ENCODE assay signal across 23 cellular contexts in the genomic region with DNA sequence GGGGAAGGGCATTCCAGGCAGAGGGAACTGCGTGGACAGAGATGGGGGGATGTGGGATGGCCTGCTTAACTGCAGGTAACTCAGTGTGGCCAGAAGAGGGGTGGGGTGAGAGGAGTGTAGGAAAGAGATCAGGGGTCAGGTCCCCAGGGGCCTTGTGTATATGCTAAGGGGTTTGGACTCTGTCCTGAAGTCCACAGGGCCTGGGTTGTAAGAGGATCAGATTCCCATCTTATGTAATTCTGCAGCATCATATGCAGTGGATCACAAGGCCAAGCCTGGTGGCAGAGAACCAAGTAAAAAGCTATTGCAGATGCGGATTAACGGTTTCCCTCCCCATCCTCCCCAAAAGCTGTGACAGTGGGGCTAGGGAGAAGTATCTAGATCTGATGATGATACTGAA. TPM values are rescaled to one million over a fixed set of nuclear protein-coding genes. Genes with fewer than 3 reads are reported as not detected.
A peak's percentile ranks its signal among the peaks of the same experiment; 100 is the strongest.
DNase-seq lines count a peak whose midpoint lies in the region; ATAC-seq and TF ChIP-seq lines count a peak whose summit lies in the region.
"Had no signal": no experiment of that assay in that cellular context is flagged by ENCODE, and none has a peak within 500 bp of the region (broad histone marks: within the 10 kb centered on the region; RNA-seq: fewer than 3 reads in every experiment).

No MANE protein-coding gene starts in this region.

- no peak for TF ChIP-seq CTCF in natural killer cell (IDR thresholded peaks at IDR 0.05)
- TF ChIP-seq CTCF in nephron progenitor cell (IDR thresholded peaks at IDR 0.05): no peak

- peak; percentile 8 for DNase-seq in natural killer cell treated with Interleukin-12 subunit alpha and Interleukin-12 subunit beta and Interleukin-15 and Interleukin-18, amount 100 ng/mL, for 72 hours (ENCODE audit: low spot score)
- no peak for DNase-seq in natural killer cell
- DNase-seq in fibroblast of gingiva (ENCODE audit: low read depth): peak; percentile 57
- DNase-seq in nephron progenitor cell: peak; percentile 10
- DNase-seq in hepatic stellate cell (ENCODE audit: low spot score): no peak
- DNase-seq in DMS153 treated with DMSO at 0.1 percent for 48 hours (lab: John Stamatoyannopoulos, UW; ENCODE audit: unreplicated experiment): no peak
- DNase-seq: 8988T, AML-193, DMS53, GDM1, H9, IMR-90, MV-4-11, NCI-H1105 treated with DMSO at 0.1 percent for 48 hours, NCI-H1694, NCI-H2081 treated with DMSO at 0.1 percent for 48 hours, NCI-H2171 treated with DMSO at 0.1 percent for 48 hours, NCI-H524 treated with DMSO at 0.1 percent for 48 hours, NCI-H82, OCI-M1 had no signal

- no peaks in the 10 kb centered on the region for H3K9me3 Mint-ChIP-seq in natural killer cell treated with Interleukin-12 subunit alpha and Interleukin-12 subunit beta and Interleukin-15 and Interleukin-18, amount 100 ng/mL, for 72 hours
- H3K9me3 Mint-ChIP-seq in natural killer cell: no peaks in the 10 kb centered on the region
- no peaks in the 10 kb centered on the region for H3K9me3 Mint-ChIP-seq in nephron progenitor cell
- H3K9me3 Mint-ChIP-seq: H9 had no signal

- peaks cover 3 to 6% of the 10 kb centered on the region in 2 donors for H3K4me1 Mint-ChIP-seq in natural killer cell treated with Interleukin-12 subunit alpha and Interleukin-12 subunit beta and Interleukin-15 and Interleukin-18, amount 100 ng/mL, for 72 hours (ENCODE audit: low read depth in 2 of 2)
- H3K4me1 Mint-ChIP-seq in natural killer cell: no peaks in the 10 kb centered on the region
- H3K4me1 Mint-ChIP-seq in nephron progenitor cell: peaks cover 8% of the 10 kb centered on the region

- no peaks in the 10 kb centered on the region for H3K36me3 Mint-ChIP-seq in natural killer cell treated with Interleukin-12 subunit alpha and Interleukin-12 subunit beta and Interleukin-15 and Interleukin-18, amount 100 ng/mL, for 72 hours
- H3K36me3 Mint-ChIP-seq in natural killer cell (no peaks in the 10 kb centered on the region), nephron progenitor cell (ENCODE audit: low read depth) (peaks cover 22% of the 10 kb centered on the region)

- no peak for ATAC-seq in natural killer cell treated with Interleukin-12 subunit alpha and Interleukin-12 subunit beta and Interleukin-15 and Interleukin-18, amount 100 ng/mL, for 72 hours
- ATAC-seq in natural killer cell (no peak), GM18868 (IDR thresholded peaks at IDR 0.05; ENCODE audit: unreplicated experiment) (no peak), GM19035 (IDR thresholded peaks at IDR 0.05; ENCODE audit: unreplicated experiment) (no peak)
- ATAC-seq: Right ventricle myocardium inferior had no signal

- H3K4me3 Mint-ChIP-seq in natural killer cell treated with Interleukin-12 subunit alpha and Interleukin-12 subunit beta and Interleukin-15 and Interleukin-18, amount 100 ng/mL, for 72 hours: no peak overlapping the region
- H3K4me3 Mint-ChIP-seq in natural killer cell: no peak overlapping the region
- no peak overlapping the region for H3K4me3 Mint-ChIP-seq in nephron progenitor cell
- H3K4me3 Mint-ChIP-seq: H9 had no signal

- H3K27me3 Mint-ChIP-seq in natural killer cell treated with Interleukin-12 subunit alpha and Interleukin-12 subunit beta and Interleukin-15 and Interleukin-18, amount 100 ng/mL, for 72 hours: no peaks in the 10 kb centered on the region
- H3K27me3 Mint-ChIP-seq in natural killer cell (ENCODE audit: low read depth in 2 of 2) (no peaks in the 10 kb centered on the region), nephron progenitor cell (ENCODE audit: low read depth, poor library complexity) (no peaks in the 10 kb centered on the region)

- no peak overlapping the region for H3K27ac Mint-ChIP-seq in natural killer cell treated with Interleukin-12 subunit alpha and Interleukin-12 subunit beta and Interleukin-15 and Interleukin-18, amount 100 ng/mL, for 72 hours
- no peak overlapping the region for H3K27ac Mint-ChIP-seq in natural killer cell
- H3K27ac Mint-ChIP-seq in nephron progenitor cell: peak overlapping the region; percentile 11
- H3K27ac Mint-ChIP-seq: H9 had no signal

- intact Hi-C loops in natural killer cell (cut with micrococcal nuclease): no loop called here

RNA-seq across cellular contexts. Expression of gene TCTN1, which starts 8.7 kb away (rescaled TPM):
- 1 to 10 TPM; 5.0 to 8.9 TPM for total RNA-seq in natural killer cell treated with Interleukin-12 subunit alpha and Interleukin-12 subunit beta and Interleukin-15 and Interleukin-18, amount 100 ng/mL, for 72 hours
- total RNA-seq in natural killer cell: 1 to 10 TPM; 4.3 to 6.6 (median 5.2) TPM

RNA-seq across cellular contexts. Expression of gene PPTC7, which starts 39.5 kb away (rescaled TPM):
- 10 to 100 TPM; 35.2 to 42.1 TPM for total RNA-seq in natural killer cell treated with Interleukin-12 subunit alpha and Interleukin-12 subunit beta and Interleukin-15 and Interleukin-18, amount 100 ng/mL, for 72 hours
- total RNA-seq in natural killer cell: 10 to 100 TPM; 44.0 to 52.7 (median 48.0) TPM

Comparison
In these comparisons a context has a peak if more than half of its experiments do, and no peak if none do; other contexts are left out.
1. DNase-seq: peak in natural killer cell treated with Interleukin-12 subunit alpha and Interleukin-12 subunit beta and Interleukin-15 and Interleukin-18, amount 100 ng/mL, for 72 hours (single experiment), fibroblast of gingiva (single experiment) and nephron progenitor cell (single experiment); none in natural killer cell (single experiment), hepatic stellate cell (single experiment) and DMS153 treated with DMSO at 0.1 percent for 48 hours (single experiment).